ENCODE assay signal across 1 cellular context in genomic region chr7:23804707-23805106, GRCh38.
TF ChIP-seq lines count a peak whose summit lies in the region.

No MANE protein-coding gene starts in this region.

TF ChIP-seq in K562, 482 proteins besides CTCF, POLR2A, EP300 and RAD21 (continued from another document and continues in another):
- TF ChIP-seq HBP1 (CRISPR knock-in tag; IDR thresholded peaks at IDR 0.05) (no peak), PRDM10 (IDR thresholded peaks at IDR 0.05; ENCODE audit: partially characterized antibody) (no peak), MEF2D (tag; conservative IDR thresholded peaks at IDR 0.05; ENCODE audit: low read depth) (no peak), HDGF (IDR thresholded peaks at IDR 0.05) (no peak), ZNF174 (CRISPR knock-in tag; IDR thresholded peaks at IDR 0.05) (no peak), ZNF780A (CRISPR knock-in tag; IDR thresholded peaks at IDR 0.05) (no peak), BCOR (IDR thresholded peaks at IDR 0.05) (0 out of 2 replicates have a peak, but pooled peaks have one; percentile 7), FOXA3 (CRISPR knock-in tag; conservative IDR thresholded peaks at IDR 0.05 in 1 of 2, IDR thresholded peaks at IDR 0.05 in 1 of 2) (peak in 1 of 2 experiments; percentile 59; a peak in 1 of 4 replicates), TAL1 (IDR thresholded peaks at IDR 0.05) (peak; percentile 24; the same call in 1 of the 2 replicates), STAT6 (CRISPR knock-in tag; IDR thresholded peaks at IDR 0.05) (no peak), POLR2AphosphoS5 (IDR thresholded peaks at IDR 0.05; ENCODE audit: control insufficient read depth, insufficient read depth, low read depth, low read length) (no peak), ZNF512 (tag; IDR thresholded peaks at IDR 0.05) (no peak), AFF4 (CRISPR knock-in tag; IDR thresholded peaks at IDR 0.05) (no peak), KDM2B (CRISPR knock-in tag; IDR thresholded peaks at IDR 0.05) (no peak), PBX2 (CRISPR knock-in tag; IDR thresholded peaks at IDR 0.05; ENCODE audit: low read depth) (no peak), PBX2 (tag; conservative IDR thresholded peaks at IDR 0.05; ENCODE audit: low read depth) (no peak), PREB (CRISPR knock-in tag; IDR thresholded peaks at IDR 0.05) (no peak), ZBTB40 (IDR thresholded peaks at IDR 0.05) (no peak), ZBTB40 (CRISPR knock-in tag; IDR thresholded peaks at IDR 0.05) (no peak), FOXM1 (IDR thresholded peaks at IDR 0.05; ENCODE audit: low read depth) (peak; percentile 15; the same call in 1 of the 2 replicates), FOXM1 (CRISPR knock-in tag; IDR thresholded peaks at IDR 0.05; ENCODE audit: low read depth) (no peak)
